ENCODE assay signal across 11 cellular contexts in the genomic region with DNA sequence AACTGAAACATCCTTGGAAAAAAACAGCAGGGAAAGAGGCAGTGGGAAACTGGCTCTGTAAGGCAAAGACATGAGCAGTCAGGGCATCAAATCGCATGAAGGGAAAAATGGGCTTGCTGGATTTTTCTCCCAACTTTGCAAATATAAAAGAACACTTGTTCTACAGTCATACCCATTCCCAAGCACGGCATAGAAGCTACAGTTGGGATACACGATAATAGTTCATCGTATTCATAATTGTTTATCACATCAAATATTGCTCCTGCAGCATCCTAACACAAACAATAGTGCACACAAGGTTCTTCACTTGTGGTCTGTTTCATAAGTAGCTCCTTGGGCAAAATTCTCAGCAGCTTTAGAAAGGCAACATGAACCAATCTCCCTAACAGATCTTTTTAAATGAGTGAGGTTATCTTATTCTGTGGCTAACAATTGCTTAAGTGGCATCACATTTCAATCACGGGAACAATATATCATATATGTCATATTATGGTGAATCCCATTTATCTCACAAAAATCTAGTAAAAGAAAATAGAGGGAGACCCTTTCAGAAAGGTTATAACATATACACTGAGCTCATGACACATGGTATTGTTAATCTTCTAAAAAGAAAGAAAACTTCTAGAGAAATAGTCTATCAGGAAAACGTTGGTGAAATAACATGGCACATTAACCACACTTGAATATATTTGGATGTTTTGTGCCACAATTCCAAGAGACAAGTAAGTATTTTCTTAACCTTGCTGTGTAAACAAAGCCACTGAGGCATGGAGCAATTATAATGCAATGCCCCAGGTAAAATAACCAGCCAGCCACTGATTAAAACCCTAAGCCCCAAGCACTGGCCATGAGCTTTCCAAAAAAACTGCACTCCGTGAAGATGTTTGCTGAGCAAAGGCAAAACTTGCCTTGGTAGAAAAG.
"Had no signal": no experiment of that assay in that cellular context is flagged by ENCODE, and none has a peak within 500 bp of the region (broad histone marks: within the 10 kb centered on the region; RNA-seq: fewer than 3 reads in every experiment).

No MANE protein-coding gene starts in this region.

- H3K4me1 ChIP-seq: heart right ventricle, tibial artery, vagina had no signal

- H3K4me3 ChIP-seq: cardiac muscle cell, gastrocnemius medialis, heart right ventricle, smooth muscle cell, tibial artery, vagina had no signal

- H3K27ac ChIP-seq: cardiac muscle cell, gastrocnemius medialis, heart right ventricle, tibial artery, vagina had no signal

- H3K27me3 ChIP-seq: cardiac muscle cell, gastrocnemius medialis, vagina had no signal

- H3K36me3 ChIP-seq: cardiac muscle cell, gastrocnemius medialis, heart right ventricle, tibial artery, vagina had no signal

- DNase-seq: activated CD8-positive, alpha-beta memory T cell treated with anti-CD3 and anti-CD28 coated beads, Interleukin-2, amount 50 U/mL, for 48 hours; activated CD8-positive, alpha-beta T cell treated with anti-CD3 and anti-CD28 coated beads, Interleukin-2, amount 10 ng/mL, durations not matched to agents 7 days and 5 days; effector CD4-positive, alpha-beta T cell; gastrocnemius medialis; heart right ventricle; right cardiac atrium; T1000; tibial artery had no signal

- H3K9me3 ChIP-seq: gastrocnemius medialis, tibial artery, vagina had no signal
